8 cellular contexts compared by ENCODE assay signal in the genomic region with DNA sequence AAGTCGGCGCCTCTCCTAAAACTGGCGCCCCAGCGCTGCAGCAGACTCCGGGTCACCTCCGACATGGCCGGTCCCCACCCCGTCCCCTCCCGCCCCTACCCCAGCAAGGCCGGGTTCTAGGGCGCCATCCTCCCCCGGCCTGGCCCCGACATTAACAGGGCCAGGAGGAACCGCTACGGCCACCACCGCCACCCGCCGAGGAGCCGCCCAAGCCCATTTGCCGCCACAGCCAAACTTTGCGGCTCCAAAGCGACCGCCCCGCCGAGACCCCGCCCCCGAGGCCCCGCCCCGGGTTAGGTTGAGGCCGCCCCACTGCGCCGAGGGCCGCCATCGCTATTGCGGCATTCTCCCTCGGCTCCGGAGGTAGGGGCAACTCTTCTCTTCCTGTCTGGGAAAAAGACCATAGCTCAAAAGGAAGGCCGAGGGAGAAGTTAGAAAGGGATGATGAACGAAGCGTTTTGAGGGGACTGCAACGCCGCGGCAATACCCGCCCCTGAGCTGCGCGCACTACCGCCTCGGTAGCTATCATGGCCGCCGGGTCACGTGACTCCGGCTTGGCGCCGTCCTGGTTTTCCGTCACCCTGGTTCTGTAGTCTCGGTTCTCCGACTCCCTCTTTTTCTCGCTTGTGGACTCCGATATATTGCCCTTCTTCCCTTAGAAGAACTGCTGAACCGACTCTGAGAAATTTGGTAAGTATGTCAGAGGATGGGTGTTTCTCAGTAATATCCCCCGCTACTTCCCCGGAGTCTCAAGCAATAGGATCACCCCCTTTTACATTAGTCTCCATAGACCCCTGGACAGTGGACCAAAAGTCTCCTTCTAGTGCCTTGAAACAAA. TPM values are rescaled to one million over a fixed set of nuclear protein-coding genes. Genes with fewer than 3 reads are reported as not detected.
DNase-seq lines count a peak whose midpoint lies in the region; ATAC-seq and TF ChIP-seq lines count a peak whose summit lies in the region.

A gene with protein sequence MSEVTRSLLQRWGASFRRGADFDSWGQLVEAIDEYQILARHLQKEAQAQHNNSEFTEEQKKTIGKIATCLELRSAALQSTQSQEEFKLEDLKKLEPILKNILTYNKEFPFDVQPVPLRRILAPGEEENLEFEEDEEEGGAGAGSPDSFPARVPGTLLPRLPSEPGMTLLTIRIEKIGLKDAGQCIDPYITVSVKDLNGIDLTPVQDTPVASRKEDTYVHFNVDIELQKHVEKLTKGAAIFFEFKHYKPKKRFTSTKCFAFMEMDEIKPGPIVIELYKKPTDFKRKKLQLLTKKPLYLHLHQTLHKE (minus strand): TSS at position 239 of the 838 bp plus-strand sequence. CDS start 174 bp downstream, at position 65.
A gene with protein sequence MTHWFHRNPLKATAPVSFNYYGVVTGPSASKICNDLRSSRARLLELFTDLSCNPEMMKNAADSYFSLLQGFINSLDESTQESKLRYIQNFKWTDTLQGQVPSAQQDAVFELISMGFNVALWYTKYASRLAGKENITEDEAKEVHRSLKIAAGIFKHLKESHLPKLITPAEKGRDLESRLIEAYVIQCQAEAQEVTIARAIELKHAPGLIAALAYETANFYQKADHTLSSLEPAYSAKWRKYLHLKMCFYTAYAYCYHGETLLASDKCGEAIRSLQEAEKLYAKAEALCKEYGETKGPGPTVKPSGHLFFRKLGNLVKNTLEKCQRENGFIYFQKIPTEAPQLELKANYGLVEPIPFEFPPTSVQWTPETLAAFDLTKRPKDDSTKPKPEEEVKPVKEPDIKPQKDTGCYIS (plus strand): TSS at position 312 of the 838 bp plus-strand sequence. CDS start 3,136 bp downstream, outside the sequence.

- peak within 1 kb of the TSS; percentile 97 to 98 for H3K27ac ChIP-seq in thoracic aorta

- H3K9me3 ChIP-seq in thoracic aorta = no peaks in the 10 kb centered on the region

- peaks cover 35% of the 10 kb centered on the region for H3K4me1 Mint-ChIP-seq in osteocyte (ENCODE audit: unreplicated experiment)

- peak within 1 kb of the TSS; percentile 91 for H3K4me3 ChIP-seq in thoracic aorta

- H3K4me1 ChIP-seq in thoracic aorta (ENCODE audit: control insufficient read depth in 1 of 2, low read depth in 2 of 2) = peaks cover 10 to 32% of the 10 kb centered on the region in 2 donors

- DNase-seq in GM10266 (ENCODE audit: extremely low spot score) = peak; percentile 89
- DNase-seq in NCI-H1105 (lab: John Stamatoyannopoulos, UW) = peak; percentile 85
- DNase-seq in SKM-1 (lab: John Stamatoyannopoulos, UW; ENCODE audit: unreplicated experiment) = peak; percentile 94
- peak; percentile 92 to 97 for DNase-seq in activated naive CD4-positive, alpha-beta T cell treated with anti-CD3 and anti-CD28 coated beads, Interleukin-2, amount 50 U/mL, for 72 hours (ENCODE audit: low spot score in 2 of 2)
- DNase-seq in glomerular endothelial cell (ENCODE audit: extremely low read depth, low read depth, low spot score) = peak; percentile 55
- DNase-seq in osteocyte (ENCODE audit: extremely low spot score, unreplicated experiment) = peak; percentile 97
- peak; percentile 77 for DNase-seq in thoracic aorta (ENCODE audit: low spot score)

- H3K36me3 ChIP-seq in thoracic aorta = peaks cover 8% of the 10 kb centered on the region

- no peak for TF ChIP-seq CTCF in GM10266 (IDR thresholded peaks at IDR 0.05; ENCODE audit: control insufficient read depth, insufficient read depth, low read depth, missing control alignments)
- TF ChIP-seq CTCF in osteocyte (IDR thresholded peaks at IDR 0.05) = no peak
- no peak for TF ChIP-seq CTCF in thoracic aorta (IDR thresholded peaks at IDR 0.05)

- no peaks in the 10 kb centered on the region for H3K27me3 ChIP-seq in thoracic aorta (replicated peaks; ENCODE audit: insufficient read depth)

- H3K9me3 Mint-ChIP-seq in activated naive CD4-positive, alpha-beta T cell treated with anti-CD3 and anti-CD28 coated beads, Interleukin-2, amount 50 U/mL, for 72 hours = no peaks in the 10 kb centered on the region
- no peaks in the 10 kb centered on the region for H3K9me3 Mint-ChIP-seq in osteocyte (ENCODE audit: unreplicated experiment)

- peak; percentile 85 for ATAC-seq in HG02642 (IDR thresholded peaks at IDR 0.05; ENCODE audit: poor library complexity, unreplicated experiment)
- peak; percentile 85 to 87 for ATAC-seq in activated naive CD4-positive, alpha-beta T cell treated with anti-CD3 and anti-CD28 coated beads, Interleukin-2, amount 50 U/mL, for 72 hours
- peak; percentile 94 for ATAC-seq in thoracic aorta (ENCODE audit: insufficient number of reproducible peaks, low FRiP score, low read depth)

- peak within 1 kb of the TSS; percentile 99 to 100 for H3K27ac Mint-ChIP-seq in activated naive CD4-positive, alpha-beta T cell treated with anti-CD3 and anti-CD28 coated beads, Interleukin-2, amount 50 U/mL, for 72 hours
- H3K27ac Mint-ChIP-seq in osteocyte (ENCODE audit: unreplicated experiment) = peak within 1 kb of the TSS; percentile 100

- H3K4me3 Mint-ChIP-seq in osteocyte (ENCODE audit: unreplicated experiment) = peak within 1 kb of the TSS; percentile 95

- peaks cover 35 to 51% of the 10 kb centered on the region in 2 donors for H3K36me3 Mint-ChIP-seq in activated naive CD4-positive, alpha-beta T cell treated with anti-CD3 and anti-CD28 coated beads, Interleukin-2, amount 50 U/mL, for 72 hours
- peaks cover 8% of the 10 kb centered on the region for H3K36me3 Mint-ChIP-seq in osteocyte (ENCODE audit: unreplicated experiment)

- no peaks in the 10 kb centered on the region for H3K27me3 Mint-ChIP-seq in osteocyte (ENCODE audit: unreplicated experiment)

RNA-seq across cellular contexts. Expression of the first gene that starts in this region (rescaled TPM):
- total RNA-seq in activated naive CD4-positive, alpha-beta T cell treated with anti-CD3 and anti-CD28 coated beads, Interleukin-2, amount 50 U/mL, for 72 hours = 10 to 100 TPM; 52.9 to 75.8 TPM
- total RNA-seq in glomerular endothelial cell (62.6 and 72.3 TPM in 2 replicates), osteocyte (64.5 and 65.2 TPM in 2 replicates), thoracic aorta (10 to 100 TPM; 59.2 to 61.7 TPM)

RNA-seq across cellular contexts. Expression of the second gene that starts in this region (rescaled TPM):
- total RNA-seq in activated naive CD4-positive, alpha-beta T cell treated with anti-CD3 and anti-CD28 coated beads, Interleukin-2, amount 50 U/mL, for 72 hours = 10 to 100 TPM; 36.7 to 38.2 TPM
- 34.8 and 50.8 TPM in 2 replicates for total RNA-seq in glomerular endothelial cell
- 41.4 and 45.1 TPM in 2 replicates for total RNA-seq in osteocyte
- 10 to 100 TPM; 24.4 to 36.0 TPM for total RNA-seq in thoracic aorta

Comparison
In these comparisons a context has a peak if more than half of its experiments do, and no peak if none do; other contexts are left out.
1. Peak in every context shown above with its lines: DNase-seq, ATAC-seq, H3K4me3 ChIP-seq and H3K27ac ChIP-seq.